ENCODE assay signal across 8 cellular contexts in the genomic region with DNA sequence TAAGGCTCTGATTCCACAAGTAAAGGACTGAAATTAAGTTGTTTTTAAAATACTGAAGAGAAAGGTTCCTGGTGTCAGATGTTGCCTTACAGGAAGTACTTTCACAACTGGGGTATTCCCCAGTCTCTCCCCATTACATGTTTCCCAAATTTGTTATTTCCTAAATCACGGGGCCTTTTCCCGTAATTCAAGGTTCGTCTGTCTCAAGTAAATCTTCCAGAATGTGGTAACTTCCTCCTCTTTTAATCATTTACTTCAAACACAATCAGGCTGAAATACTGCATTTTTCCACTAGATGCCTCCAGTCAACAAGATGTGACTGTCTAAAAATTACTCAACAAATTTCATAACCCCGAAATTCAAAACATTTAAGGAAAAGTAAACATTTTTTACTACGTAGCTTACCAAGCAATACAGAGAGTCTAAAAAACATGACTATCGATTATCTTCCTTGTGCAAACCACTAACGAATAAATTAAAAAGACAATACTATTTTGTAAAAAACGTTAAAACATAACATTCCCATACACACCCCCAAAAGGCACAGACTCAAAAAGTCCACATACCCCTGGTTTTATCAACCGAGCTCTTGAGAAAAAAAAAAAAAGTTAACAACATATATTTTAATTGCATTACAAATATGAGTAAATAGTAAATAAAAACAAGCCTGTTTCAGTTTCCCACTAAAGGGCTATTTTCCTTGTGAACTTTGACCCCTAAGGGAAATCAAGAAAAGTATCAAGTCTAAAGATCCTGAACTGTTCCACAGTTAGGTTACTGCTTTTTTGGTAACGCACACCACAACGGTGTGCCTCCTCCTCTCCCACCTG. TPM values are rescaled to one million over a fixed set of nuclear protein-coding genes. Genes with fewer than 3 reads are reported as not detected.
DNase-seq lines count a peak whose midpoint lies in the region; ATAC-seq and TF ChIP-seq lines count a peak whose summit lies in the region.

No MANE protein-coding gene starts in this region.

- no peaks in the 10 kb centered on the region for H3K9me3 ChIP-seq in ovary

- peak; percentile 91 for TF ChIP-seq EP300 in ovary (IDR thresholded peaks at IDR 0.05)

- intact Hi-C loops in activated CD4-positive, alpha-beta memory T cell treated with anti-CD3 and anti-CD28 coated beads for 36 hours (cut with micrococcal nuclease) = loop anchor here (1.0 to 5.0 kb wide), 6 partner anchors 11 to 771 kb away; a partner anchor contains a TSS
- intact Hi-C loops in ovary (cut with DNase I) = loop anchor here in 3 of 4 donors (5.0 to 10.0 kb wide), 4 partner anchors 71 to 161 kb away; a partner anchor contains a TSS

- H3K27me3 ChIP-seq in ovary = no peaks in the 10 kb centered on the region

- WGBS in ovary, 3 donors = 3 to 7% (median 5%) methylated on average over 11 of the region's 11 CpGs

- H3K4me3 Mint-ChIP-seq in activated CD4-positive, alpha-beta memory T cell treated with anti-CD3 and anti-CD28 coated beads for 36 hours = peak overlapping the region; percentile 94

- DNase-seq in AG04449 (ENCODE audit: low read depth, low spot score) = peak; percentile 67
- peak; percentile 72 for DNase-seq in GM04503 (ENCODE audit: low read depth)
- DNase-seq in NCI-H146 treated with DMSO at 0.1 percent for 48 hours (lab: John Stamatoyannopoulos, UW; ENCODE audit: unreplicated experiment) = peak; percentile 35
- DNase-seq in activated CD4-positive, alpha-beta memory T cell treated with anti-CD3 and anti-CD28 coated beads for 36 hours = no peak
- DNase-seq in fibroblast of the aortic adventitia (ENCODE audit: low read depth) = peak; percentile 96
- no peak for DNase-seq in ovary

- H3K36me3 Mint-ChIP-seq in activated CD4-positive, alpha-beta memory T cell treated with anti-CD3 and anti-CD28 coated beads for 36 hours = peaks cover 31% of the 10 kb centered on the region

- CTCF ChIA-PET in AG04449 (lab: Yijun Ruan, JAX) = interaction anchor here (0.7 to 5.3 kb wide), 33 partner anchors 9 to 397 kb away, joined by 3 to 46 read pairs (median 5); a partner anchor contains a TSS
- CTCF ChIA-PET in activated CD4-positive, alpha-beta memory T cell treated with anti-CD3 and anti-CD28 coated beads for 36 hours (lab: Charles Lee) = interaction anchor here (0.7 to 2.8 kb wide), 19 partner anchors 9 to 357 kb away, joined by 3 to 13 read pairs (median 4); a partner anchor contains a TSS

- TF ChIP-seq POLR2A in ovary (IDR thresholded peaks at IDR 0.05) = no peak

- H3K27me3 Mint-ChIP-seq in activated CD4-positive, alpha-beta memory T cell treated with anti-CD3 and anti-CD28 coated beads for 36 hours = no peaks in the 10 kb centered on the region

- H3K4me1 Mint-ChIP-seq in activated CD4-positive, alpha-beta memory T cell treated with anti-CD3 and anti-CD28 coated beads for 36 hours (ENCODE audit: low read depth) = peaks cover 54% of the 10 kb centered on the region

- H3K4me3 ChIP-seq in AG04449 (ENCODE audit: low read depth, low read length) (peak overlapping the region; percentile 76), fibroblast of the aortic adventitia (ENCODE audit: low read depth, low read length) (peak overlapping the region; percentile 95), ovary (peak overlapping the region; percentile 81)

- ATAC-seq in GM21529 (IDR thresholded peaks at IDR 0.05; ENCODE audit: unreplicated experiment) (no peak), GM21737 (IDR thresholded peaks at IDR 0.05; ENCODE audit: unreplicated experiment) (no peak)

- peaks cover 9% of the 10 kb centered on the region for H3K4me1 ChIP-seq in ovary (ENCODE audit: insufficient read depth)

- POLR2A ChIA-PET in AG04449 (lab: Yijun Ruan, JAX) = interaction anchor here (0.6 to 2.3 kb wide), 3 partner anchors 36 to 98 kb away, joined by 4 to 12 read pairs (median 6); a partner anchor contains a TSS
- POLR2A ChIA-PET in activated CD4-positive, alpha-beta memory T cell treated with anti-CD3 and anti-CD28 coated beads for 36 hours (lab: Charles Lee) = interaction anchor here (1.0 to 5.2 kb wide), 5 partner anchors 9 to 282 kb away, joined by 3 to 55 read pairs (median 9); a partner anchor contains a TSS

- no peaks in the 10 kb centered on the region for H3K9me3 Mint-ChIP-seq in activated CD4-positive, alpha-beta memory T cell treated with anti-CD3 and anti-CD28 coated beads for 36 hours

- TF ChIP-seq CTCF in AG04449 (IDR thresholded peaks at IDR 0.05; ENCODE audit: insufficient read depth, low read length, missing control alignments) (peak; percentile 56), fibroblast of the aortic adventitia (IDR thresholded peaks at IDR 0.05; ENCODE audit: insufficient read depth, low read length) (peak; percentile 78), ovary (IDR thresholded peaks at IDR 0.05) (peak; percentile 27 to 97 (median 85))

- peak overlapping the region; percentile 91 to 92 for H3K27ac ChIP-seq in ovary

- H3K36me3 ChIP-seq in ovary = no peaks in the 10 kb centered on the region

- peak overlapping the region; percentile 93 for H3K27ac Mint-ChIP-seq in activated CD4-positive, alpha-beta memory T cell treated with anti-CD3 and anti-CD28 coated beads for 36 hours

RNA-seq across cellular contexts. Expression of a gene that starts 1.7 kb away (rescaled TPM):
- 100 to 1,000 TPM; 103 to 108 TPM for total RNA-seq in activated CD4-positive, alpha-beta memory T cell treated with anti-CD3 and anti-CD28 coated beads for 36 hours
- 184 and 504 TPM in 2 replicates for total RNA-seq in fibroblast of the aortic adventitia (ENCODE audit: low replicate concordance)
- 100 to 1,000 TPM; 164 to 580 (median 215) TPM for total RNA-seq in ovary
- 100 to 1,000 TPM; 130 to 160 TPM for polyA plus RNA-seq in ovary

RNA-seq across cellular contexts. Expression of a gene that starts 36.0 kb away (rescaled TPM):
- 10 to 100 TPM; 87.6 to 90.2 TPM for total RNA-seq in activated CD4-positive, alpha-beta memory T cell treated with anti-CD3 and anti-CD28 coated beads for 36 hours
- total RNA-seq in fibroblast of the aortic adventitia (ENCODE audit: low replicate concordance) = 71.9 and 103 TPM in 2 replicates
- total RNA-seq in ovary = 100 to 1,000 TPM in 3 of 7 donors, 10 to 100 TPM in 4; 89.1 to 117 (median 95.4) TPM
- 10 to 100 TPM; 65.3 to 95.7 TPM for polyA plus RNA-seq in ovary

Comparison
In these comparisons a context has a peak if more than half of its experiments do, and no peak if none do; other contexts are left out.
1. DNase-seq: peak in AG04449 (single experiment), GM04503 (single experiment), NCI-H146 treated with DMSO at 0.1 percent for 48 hours (single experiment) and fibroblast of the aortic adventitia (single experiment); none in activated CD4-positive, alpha-beta memory T cell treated with anti-CD3 and anti-CD28 coated beads for 36 hours (single experiment) and ovary (0 of 5).
2. Peak in every context shown above with its lines, with median percentiles within 50 percentile points of each other: H3K4me3 ChIP-seq and CTCF ChIP-seq.